Comparison of ENCODE assay signal across 10 cellular contexts in the genomic region with DNA sequence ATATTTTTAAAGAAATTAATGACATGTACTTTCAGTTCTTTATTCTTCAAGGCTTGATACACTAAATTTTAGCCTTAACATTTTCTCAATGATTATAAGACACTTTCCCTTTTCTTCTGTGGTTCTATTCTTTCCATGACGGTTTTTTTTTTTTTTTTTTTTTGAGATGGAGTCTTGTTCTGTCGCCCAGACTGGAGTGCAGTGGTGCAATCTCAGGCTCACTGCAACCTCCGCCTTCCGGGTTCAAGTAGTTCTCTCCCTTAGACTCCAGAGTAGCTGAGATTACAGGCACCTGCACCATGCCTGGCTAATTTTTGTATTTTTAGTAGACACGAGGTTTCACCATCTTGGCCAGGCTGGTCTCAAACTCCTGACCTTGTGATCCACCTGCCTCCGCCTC. TPM values are rescaled to one million over a fixed set of nuclear protein-coding genes. Genes with fewer than 3 reads are reported as not detected.
"Had no signal": no experiment of that assay in that cellular context is flagged by ENCODE, and none has a peak within 500 bp of the region (broad histone marks: within the 10 kb centered on the region; RNA-seq: fewer than 3 reads in every experiment).

No MANE protein-coding gene starts in this region.

RNA-seq across cellular contexts. Expression of a gene that starts 8.1 kb away (rescaled TPM):
- total RNA-seq: kidney epithelial cell; left ventricle myocardium inferior; lower leg skin; lung microvascular endothelial cell; naive thymus-derived CD8-positive, alpha-beta T cell; progenitor cell of endocrine pancreas; pulmonary artery endothelial cell; thyroid gland; transverse colon had no signal

RNA-seq across cellular contexts. Expression of a gene that starts 15.0 kb away (rescaled TPM):
- total RNA-seq: kidney epithelial cell; lower leg skin; lung microvascular endothelial cell; naive thymus-derived CD8-positive, alpha-beta T cell; progenitor cell of endocrine pancreas; pulmonary artery endothelial cell; skeletal muscle tissue had no signal

RNA-seq across cellular contexts. Expression of a gene that starts 57.0 kb away (rescaled TPM):
- total RNA-seq: naive thymus-derived CD8-positive, alpha-beta T cell; progenitor cell of endocrine pancreas had no signal
